22 cellular contexts compared by ENCODE assay signal in the genomic region with DNA sequence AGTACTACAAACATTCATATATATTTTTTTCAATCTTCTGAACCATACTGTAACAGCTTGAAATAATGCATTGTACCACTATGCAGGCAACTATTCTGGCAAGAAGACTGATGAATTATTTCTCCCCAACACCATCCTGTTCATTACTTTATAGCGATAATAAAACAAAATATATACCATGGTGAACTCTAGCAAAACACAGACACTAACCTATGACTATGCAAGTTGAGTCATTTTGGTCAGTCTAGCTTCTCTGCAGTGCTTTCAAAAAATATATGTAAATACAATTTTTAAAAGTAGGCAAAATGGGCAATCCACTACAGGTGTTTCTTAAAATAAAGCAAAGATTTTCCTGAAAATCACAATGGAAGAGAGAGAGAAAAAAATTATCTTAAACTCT.
"Had no signal": no experiment of that assay in that cellular context is flagged by ENCODE, and none has a peak within 500 bp of the region (broad histone marks: within the 10 kb centered on the region; RNA-seq: fewer than 3 reads in every experiment).

No MANE protein-coding gene starts in this region.

- H3K4me3 ChIP-seq: colonic mucosa, coronary artery, dorsolateral prefrontal cortex, esophagus muscularis mucosa, esophagus squamous epithelium, gastrocnemius medialis, gastroesophageal sphincter, heart left ventricle, heart right ventricle, hepatocyte had no signal

- H2AFZ ChIP-seq: hepatocyte had no signal

- H3K4me2 ChIP-seq: hepatocyte had no signal

- H3K27me3 ChIP-seq: colonic mucosa, dorsolateral prefrontal cortex, esophagus muscularis mucosa, esophagus squamous epithelium, gastrocnemius medialis, gastroesophageal sphincter, heart left ventricle, heart right ventricle, hepatocyte had no signal

- H3K9me3 ChIP-seq: colonic mucosa, esophagus muscularis mucosa, esophagus squamous epithelium, gastrocnemius medialis, gastroesophageal sphincter, heart left ventricle, heart right ventricle had no signal

- DNase-seq: colonic mucosa; cortex of kidney; dermis blood vessel endothelial cell; dorsolateral prefrontal cortex; effector CD8-positive, alpha-beta T cell; effector memory CD4-positive, alpha-beta T cell; effector memory CD8-positive, alpha-beta T cell; endodermal cell; erythroblast; esophagus squamous epithelium; foreskin fibroblast; foreskin melanocyte; gastrocnemius medialis; glutamatergic neuron; head of caudate nucleus; heart left ventricle; heart right ventricle had no signal

- H3K4me1 ChIP-seq: colonic mucosa, gastrocnemius medialis had no signal

- H3K27ac ChIP-seq: colonic mucosa, coronary artery, dorsolateral prefrontal cortex, epithelial cell of prostate, esophagus muscularis mucosa, esophagus squamous epithelium, gastrocnemius medialis, gastroesophageal sphincter, heart left ventricle, heart right ventricle, hepatocyte had no signal

- ATAC-seq: effector memory CD8-positive, alpha-beta T cell; gastrocnemius medialis; gastroesophageal sphincter; heart left ventricle; heart right ventricle had no signal
